10 cellular contexts compared by ENCODE assay signal in the genomic region with DNA sequence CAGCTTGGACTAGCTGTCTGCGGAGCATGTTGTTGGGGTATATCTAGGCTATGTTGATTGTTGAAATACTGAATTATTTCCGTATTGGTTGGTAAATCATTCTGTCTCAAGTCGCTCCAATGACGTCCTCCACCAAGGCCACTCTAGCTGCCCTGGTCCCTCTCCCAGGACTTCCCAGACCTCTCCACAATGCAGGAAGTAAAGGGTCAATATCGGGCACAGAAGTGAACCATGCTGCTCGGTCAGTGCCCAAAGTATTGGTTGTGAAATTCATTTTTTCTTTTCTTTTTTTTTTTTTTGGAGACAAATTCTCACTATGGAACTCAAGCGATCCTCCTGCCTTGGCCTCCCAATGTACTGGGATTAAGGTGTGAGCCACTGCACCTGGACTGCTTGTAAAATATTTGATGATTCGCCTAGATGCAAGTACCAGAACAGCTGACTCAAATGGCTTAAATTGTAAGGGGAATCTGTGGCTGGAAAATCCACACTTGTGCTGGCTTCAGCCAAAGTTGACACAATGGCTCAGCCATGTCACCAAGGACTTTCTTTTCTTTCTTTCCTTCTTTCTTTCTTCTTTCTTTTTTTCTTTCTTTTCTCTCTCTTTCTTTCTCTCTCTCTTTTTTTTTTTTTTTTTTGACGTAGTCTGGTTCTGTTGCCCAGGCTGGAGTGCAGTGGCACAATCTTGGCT. TPM values are rescaled to one million over a fixed set of nuclear protein-coding genes. Genes with fewer than 3 reads are reported as not detected.
A peak's percentile ranks its signal among the peaks of the same experiment; 100 is the strongest.
DNase-seq lines count a peak whose midpoint lies in the region; ATAC-seq and TF ChIP-seq lines count a peak whose summit lies in the region.
"Had no signal": no experiment of that assay in that cellular context is flagged by ENCODE, and none has a peak within 500 bp of the region (broad histone marks: within the 10 kb centered on the region; RNA-seq: fewer than 3 reads in every experiment).

No MANE protein-coding gene starts in this region.

- 70% methylated on average over 9 of the region's 9 CpGs for WGBS in right cardiac atrium

- H3K36me3 Mint-ChIP-seq in naive thymus-derived CD8-positive, alpha-beta T cell = no peaks in the 10 kb centered on the region
- H3K36me3 Mint-ChIP-seq in glutamatergic neuron (ENCODE audit: unreplicated experiment) = peaks cover 7% of the 10 kb centered on the region

- peak in 1 of 2 donors; percentile 16 for ATAC-seq in right cardiac atrium
- no peak for ATAC-seq in naive thymus-derived CD8-positive, alpha-beta T cell

- DNase-seq in H4 (ENCODE audit: low spot score) = peak; percentile 44
- DNase-seq in adipocyte (ENCODE audit: low read depth) = no peak
- peak in 1 of 3 donors; percentile 31 for DNase-seq in right cardiac atrium
- no peak for DNase-seq in T-helper 1 cell
- no peak for DNase-seq in NCI-H1694 (lab: John Stamatoyannopoulos, UW)
- DNase-seq in naive thymus-derived CD8-positive, alpha-beta T cell = no peak
- DNase-seq in glutamatergic neuron = no peak
- DNase-seq: NCI-H1092 treated with DMSO at 0.1 percent for 48 hours; stimulated activated CD4-positive, alpha-beta T cell treated with anti-CD3 and anti-CD28 coated beads, Interleukin-4, amount 100 ng/mL, for 24 hours had no signal

- H3K4me1 Mint-ChIP-seq in naive thymus-derived CD8-positive, alpha-beta T cell = no peaks in the 10 kb centered on the region
- no peaks in the 10 kb centered on the region for H3K4me1 Mint-ChIP-seq in glutamatergic neuron (ENCODE audit: low read depth, unreplicated experiment)

- H3K4me3 ChIP-seq in adipocyte (ENCODE audit: low read length) (peak overlapping the region; percentile 73), right cardiac atrium (ENCODE audit: low read length) (no peak overlapping the region), skeletal muscle tissue (ENCODE audit: low read length in 3 of 3) (peak overlapping the region; percentile 57 to 67 (median 58))

- H3K27me3 Mint-ChIP-seq in naive thymus-derived CD8-positive, alpha-beta T cell = peaks cover 0 to 12% (median 0%) of the 10 kb centered on the region in 5 donors
- peaks cover 2% of the 10 kb centered on the region for H3K27me3 Mint-ChIP-seq in glutamatergic neuron (ENCODE audit: unreplicated experiment)

- H3K4me1 ChIP-seq in adipocyte (ENCODE audit: control insufficient read depth, insufficient read depth, low read length) (peaks cover 39% of the 10 kb centered on the region), right cardiac atrium (ENCODE audit: control insufficient read depth, insufficient read depth, low read length) (peaks cover 5% of the 10 kb centered on the region), skeletal muscle tissue (ENCODE audit: control insufficient read depth in 3 of 3, insufficient read depth in 3 of 3, low read length in 3 of 3) (peaks cover 9 to 13% (median 11%) of the 10 kb centered on the region in 3 donors)

- H3K27ac ChIP-seq in right cardiac atrium (ENCODE audit: low read length) (peak overlapping the region; percentile 82), skeletal muscle tissue (ENCODE audit: low read depth, low read length) (peak overlapping the region; percentile 80)

- H3K4me3 Mint-ChIP-seq in naive thymus-derived CD8-positive, alpha-beta T cell = no peak overlapping the region
- no peak overlapping the region for H3K4me3 Mint-ChIP-seq in glutamatergic neuron (ENCODE audit: unreplicated experiment)

- H3K9ac ChIP-seq in adipocyte (ENCODE audit: low read length) = peak overlapping the region; percentile 83
- H3K9ac ChIP-seq in skeletal muscle tissue (ENCODE audit: low read depth in 1 of 3, low read length in 3 of 3) = peak overlapping the region; percentile 55 to 72 (median 56)

- no peak for TF ChIP-seq CTCF in glutamatergic neuron (IDR thresholded peaks at IDR 0.05; ENCODE audit: partially characterized antibody, unreplicated experiment)

- no peaks in the 10 kb centered on the region for H3K9me3 Mint-ChIP-seq in naive thymus-derived CD8-positive, alpha-beta T cell
- peaks cover 4% of the 10 kb centered on the region for H3K9me3 Mint-ChIP-seq in glutamatergic neuron (ENCODE audit: unreplicated experiment)

- no peaks in the 10 kb centered on the region for H3K27me3 ChIP-seq in adipocyte (replicated peaks; ENCODE audit: control insufficient read depth, insufficient read depth, low read length)
- H3K27me3 ChIP-seq in right cardiac atrium (ENCODE audit: control insufficient read depth, insufficient read depth) = no peaks in the 10 kb centered on the region
- no peaks in the 10 kb centered on the region for H3K27me3 ChIP-seq in skeletal muscle tissue (ENCODE audit: control insufficient read depth in 3 of 3, insufficient read depth in 3 of 3, low read length in 3 of 3)

- no peaks in the 10 kb centered on the region for H3K9me3 ChIP-seq in adipocyte (ENCODE audit: control insufficient read depth, low read length)
- no peaks in the 10 kb centered on the region for H3K9me3 ChIP-seq in right cardiac atrium (ENCODE audit: control insufficient read depth, low read length)
- no peaks in the 10 kb centered on the region for H3K9me3 ChIP-seq in skeletal muscle tissue (ENCODE audit: control insufficient read depth in 3 of 3, low read length in 3 of 3)

- POLR2A ChIA-PET in naive thymus-derived CD8-positive, alpha-beta T cell (lab: Charles Lee) = interaction anchor here (0.7 kb wide), 1 partner anchor 13 kb away, joined by 3 read pairs; no protein-coding TSS in a partner anchor

- intact Hi-C loops in right cardiac atrium (cut with DNase I) = no loop called here

- no peak overlapping the region for H3K27ac Mint-ChIP-seq in naive thymus-derived CD8-positive, alpha-beta T cell
- H3K27ac Mint-ChIP-seq in glutamatergic neuron (ENCODE audit: unreplicated experiment) = no peak overlapping the region

- H3K36me3 ChIP-seq in adipocyte (ENCODE audit: control insufficient read depth, insufficient read depth, low read length, severe bottlenecking) (no peaks in the 10 kb centered on the region), skeletal muscle tissue (ENCODE audit: control insufficient read depth in 3 of 3, insufficient read depth in 3 of 3, low read length in 3 of 3) (no peaks in the 10 kb centered on the region)

RNA-seq across cellular contexts. Expression of a gene that starts 43.7 kb away (rescaled TPM):
- 18.4 TPM in 2 replicates for total RNA-seq in H4 (2014; rRNA removed; shearing (Covaris generic))
- 10 to 100 TPM; 18.6 to 22.9 (median 20.4) TPM for total RNA-seq in right cardiac atrium
- polyA plus RNA-seq in right cardiac atrium = 12.4 TPM
- total RNA-seq in skeletal muscle tissue = 9.4 TPM
- total RNA-seq in naive thymus-derived CD8-positive, alpha-beta T cell = 10 to 100 TPM; 15.6 to 16.9 TPM
- polyA plus RNA-seq in naive thymus-derived CD8-positive, alpha-beta T cell = 1 to 10 TPM in 1 of 3 donors, under 1 TPM in 2; 0.80 to 1.2 (median 0.83) TPM
- 250 TPM for total RNA-seq in glutamatergic neuron (ENCODE audit: unreplicated experiment)

RNA-seq across cellular contexts. Expression of a gene that starts 45.5 kb away (rescaled TPM):
- 4.7 and 5.6 TPM in 2 replicates for total RNA-seq in H4 (2014; rRNA removed; shearing (Covaris generic))
- 100 to 1,000 TPM; 307 to 473 (median 324) TPM for total RNA-seq in right cardiac atrium
- polyA plus RNA-seq in right cardiac atrium = 216 TPM
- total RNA-seq in skeletal muscle tissue = 86.6 TPM
- 100 to 1,000 TPM in 1 of 2 experiments, 10 to 100 TPM in 1; 87.7 to 114 TPM for total RNA-seq in naive thymus-derived CD8-positive, alpha-beta T cell
- 10 to 100 TPM; 13.4 to 27.4 (median 18.0) TPM for polyA plus RNA-seq in naive thymus-derived CD8-positive, alpha-beta T cell
- 169 TPM for total RNA-seq in glutamatergic neuron (ENCODE audit: unreplicated experiment)

Comparison
In these comparisons a context has a peak if more than half of its experiments do, and no peak if none do; other contexts are left out.
1. RNA of a gene that starts 43.7 kb away (total RNA-seq): 250 TPM in glutamatergic neuron (single experiment); 18.6 to 22.9 TPM in right cardiac atrium, 18.4 TPM in H4, 15.6 to 16.9 TPM in naive thymus-derived CD8-positive, alpha-beta T cell and 9.4 TPM in skeletal muscle tissue (single experiment); every median in the first group is over 10 times any median in the second.
2. RNA of a gene that starts 45.5 kb away (total RNA-seq): 307 to 473 TPM in right cardiac atrium, 169 TPM in glutamatergic neuron (single experiment), 87.7 to 114 TPM in naive thymus-derived CD8-positive, alpha-beta T cell and 86.6 TPM in skeletal muscle tissue (single experiment); 4.7 to 5.6 TPM in H4; every median in the first group is over 10 times any median in the second.